26 cellular contexts compared by ENCODE assay signal in genomic region chr14:93579178-93579577, GRCh38.
DNase-seq lines count a peak whose midpoint lies in the region; ATAC-seq, FAIRE-seq and TF ChIP-seq lines count a peak whose summit lies in the region.
"Had no signal": no experiment of that assay in that cellular context is flagged by ENCODE, and none has a peak within 500 bp of the region (broad histone marks: within the 10 kb centered on the region; RNA-seq: fewer than 3 reads in every experiment).

No MANE protein-coding gene starts in this region.

- H3K27me3 ChIP-seq in K562 (ENCODE audit: control insufficient read depth in 2 of 2, insufficient read depth in 2 of 2, low read length in 2 of 2) (peaks cover 0 to 4% of the 10 kb centered on the region in 2 experiments; a peak in 2 of 5 replicates), foreskin keratinocyte (no peaks in the 10 kb centered on the region)
- H3K27me3 ChIP-seq: BLaER1 treated with 17β-estradiol and CSF1 and Interleukin-3, amounts not matched to agents 10 nM and 100 nM had no signal

- TF ChIP-seq POLR2A in A549 (IDR thresholded peaks at IDR 0.05; ENCODE audit: low read length) (no peak), K562 (conservative IDR thresholded peaks at IDR 0.05) (no peak)

- ATAC-seq in A549 (no peak), K562 (no peak), foreskin keratinocyte (no peak)
- no peak for ATAC-seq in activated naive CD4-positive, alpha-beta T cell treated with anti-CD3 and anti-CD28 coated beads, Interleukin-2, amount 50 U/mL, for 72 hours
- ATAC-seq: CD8-positive, alpha-beta T cell; GM12878 had no signal

- no peaks in the 10 kb centered on the region for H4K20me1 ChIP-seq in K562 (replicated peaks; ENCODE audit: control insufficient read depth, insufficient read depth, low read length)
- H4K20me1 ChIP-seq: BLaER1 treated with 17β-estradiol and CSF1 and Interleukin-3, amounts not matched to agents 10 nM and 100 nM had no signal

- TF ChIP-seq RAD21 in A549 (conservative IDR thresholded peaks at IDR 0.05 in 1 of 2, IDR thresholded peaks at IDR 0.05 in 1 of 2) = no peak
- no peak for TF ChIP-seq RAD21 in K562 (CRISPR knock-in tag; conservative IDR thresholded peaks at IDR 0.05 in 1 of 2, IDR thresholded peaks at IDR 0.05 in 1 of 2)

- no peak for DNase-seq in A549 (ENCODE audit: low read depth in 1 of 2, low spot score in 1 of 2)
- DNase-seq in D721Med (ENCODE audit: insufficient read length, low spot score) = no peak
- DNase-seq in K562 (ENCODE audit: extremely low read depth in 1 of 4, low spot score in 3 of 4) = no peak
- no peak for DNase-seq in activated naive CD4-positive, alpha-beta T cell treated with anti-CD3 and anti-CD28 coated beads, Interleukin-2, amount 50 U/mL, for 72 hours (ENCODE audit: low spot score in 2 of 2)
- DNase-seq in activated T-helper 1 cell treated with anti-CD3 and anti-CD28 coated beads, Interleukin-12 subunit alpha, Interleukin-12 subunit beta, Interleukin-2, Interleukin-4 antibody, amounts not matched to agents 30 ng/mL and 10 ng/mL and 1 ng/mL, durations not matched to agents 14 hours and 24 hours and 36 hours (ENCODE audit: low spot score) = no peak
- no peak for DNase-seq in foreskin keratinocyte
- DNase-seq: 8988T; AML-193; Caco-2; Calu3; CD4-positive, alpha-beta T cell; CD8-positive, alpha-beta T cell; DMS 273 treated with DMSO at 0.1 percent for 48 hours; DMS153; DMS53; DMS79; DND-41; EL; GDM1 had no signal

- H3K4me2 ChIP-seq in A549 (no peak overlapping the region), K562 (ENCODE audit: insufficient read depth, low read length) (no peak overlapping the region)
- H3K4me2 ChIP-seq: BLaER1 treated with 17β-estradiol and CSF1 and Interleukin-3, amounts not matched to agents 10 nM and 100 nM had no signal

- CTCF ChIA-PET in A549 (lab: Yijun Ruan, JAX) = no interaction called here
- CTCF ChIA-PET in K562 (lab: Yijun Ruan, JAX; ENCODE audit: low intra/inter-chr PET ratio) = no interaction called here

- no peak overlapping the region for H2AFZ ChIP-seq in K562 (ENCODE audit: low read depth, low read length)

- H3K9ac ChIP-seq in K562 (ENCODE audit: insufficient read depth in 1 of 2, low read depth in 2 of 2, low read length in 2 of 2) = no peak overlapping the region
- H3K9ac ChIP-seq: BLaER1 treated with 17β-estradiol and CSF1 and Interleukin-3, amounts not matched to agents 10 nM and 100 nM had no signal

- POLR2A ChIA-PET in A549 (lab: Yijun Ruan, JAX) (no interaction called here), K562 (lab: Yijun Ruan, JAX) (interaction anchor here (0.7 kb wide), 1 partner anchor 45 kb away, joined by 3 read pairs; no protein-coding TSS in a partner anchor)

- H3K27me3 Mint-ChIP-seq in activated T-helper 1 cell treated with anti-CD3 and anti-CD28 coated beads, Interleukin-12 subunit alpha, Interleukin-12 subunit beta, Interleukin-2, Interleukin-4 antibody, amounts not matched to agents 30 ng/mL and 10 ng/mL and 1 ng/mL, durations not matched to agents 14 hours and 24 hours and 36 hours (ENCODE audit: insufficient read depth) = peaks cover 5% of the 10 kb centered on the region

- in situ Hi-C loops in K562 (cut with MboI) = no loop called here

- TF ChIP-seq EP300 in A549 (IDR thresholded peaks at IDR 0.05) (no peak), K562 (IDR thresholded peaks at IDR 0.05; ENCODE audit: low read length) (no peak)

- H3K36me3 Mint-ChIP-seq in activated naive CD4-positive, alpha-beta T cell treated with anti-CD3 and anti-CD28 coated beads, Interleukin-2, amount 50 U/mL, for 72 hours = no peaks in the 10 kb centered on the region
- no peaks in the 10 kb centered on the region for H3K36me3 Mint-ChIP-seq in activated T-helper 1 cell treated with anti-CD3 and anti-CD28 coated beads, Interleukin-12 subunit alpha, Interleukin-12 subunit beta, Interleukin-2, Interleukin-4 antibody, amounts not matched to agents 30 ng/mL and 10 ng/mL and 1 ng/mL, durations not matched to agents 14 hours and 24 hours and 36 hours (ENCODE audit: low read depth)
- H3K36me3 Mint-ChIP-seq: CD8-positive, alpha-beta T cell had no signal

- TF ChIP-seq CTCF in A549 (IDR thresholded peaks at IDR 0.05) (no peak), D721Med (IDR thresholded peaks at IDR 0.05; ENCODE audit: insufficient read depth, missing control alignments) (no peak), K562 (IDR thresholded peaks at IDR 0.05 in 2 of 3, conservative IDR thresholded peaks at IDR 0.05 in 1 of 3; ENCODE audit: insufficient read depth in 2 of 3, low read depth in 1 of 3, low read length in 3 of 3) (no peak), foreskin keratinocyte (conservative IDR thresholded peaks at IDR 0.05) (no peak)

- no peaks in the 10 kb centered on the region for H3K4me1 Mint-ChIP-seq in activated T-helper 1 cell treated with anti-CD3 and anti-CD28 coated beads, Interleukin-12 subunit alpha, Interleukin-12 subunit beta, Interleukin-2, Interleukin-4 antibody, amounts not matched to agents 30 ng/mL and 10 ng/mL and 1 ng/mL, durations not matched to agents 14 hours and 24 hours and 36 hours (ENCODE audit: low read depth)
- H3K4me1 Mint-ChIP-seq: B cell had no signal

- no peak overlapping the region for H3K27ac ChIP-seq in A549
- H3K27ac ChIP-seq in K562 (ENCODE audit: extremely low read depth, low read depth, low read length) = no peak overlapping the region
- no peak overlapping the region for H3K27ac ChIP-seq in foreskin keratinocyte
- H3K27ac ChIP-seq: BLaER1 treated with 17β-estradiol and CSF1 and Interleukin-3, amounts not matched to agents 10 nM and 100 nM; C4-2B had no signal

- WGBS in A549 (ENCODE audit: missing lambda C conversion rate) = 48% methylated on average over 3 of the region's 3 CpGs
- 0% methylated on average over 3 of the region's 3 CpGs for WGBS in K562 (ENCODE audit: insufficient coverage, low coverage, missing lambda C conversion rate)

- no peak overlapping the region for H3K4me3 Mint-ChIP-seq in activated T-helper 1 cell treated with anti-CD3 and anti-CD28 coated beads, Interleukin-12 subunit alpha, Interleukin-12 subunit beta, Interleukin-2, Interleukin-4 antibody, amounts not matched to agents 30 ng/mL and 10 ng/mL and 1 ng/mL, durations not matched to agents 14 hours and 24 hours and 36 hours
- H3K4me3 Mint-ChIP-seq: B cell; CD4-positive, alpha-beta T cell; CD8-positive, alpha-beta T cell had no signal

- H3K36me3 ChIP-seq in K562 (ENCODE audit: control insufficient read depth, insufficient read depth, low read length) = no peaks in the 10 kb centered on the region
- H3K36me3 ChIP-seq: BLaER1 treated with 17β-estradiol and CSF1 and Interleukin-3, amounts not matched to agents 10 nM and 100 nM had no signal

- BruUV-seq in K562 (replicated peaks; lab: Mats Ljungman, UMichigan) = no TSS peak

- intact Hi-C loops in K562 (cut with micrococcal nuclease) = no loop called here
- intact Hi-C loops in activated T-helper 1 cell treated with anti-CD3 and anti-CD28 coated beads, Interleukin-12 subunit alpha, Interleukin-12 subunit beta, Interleukin-2, Interleukin-4 antibody, amounts not matched to agents 30 ng/mL and 10 ng/mL and 1 ng/mL, durations not matched to agents 14 hours and 24 hours and 36 hours (cut with micrococcal nuclease) = no loop called here

- H3K9me3 ChIP-seq in A549 = no peaks in the 10 kb centered on the region
- H3K9me3 ChIP-seq in K562 (replicated peaks; ENCODE audit: control insufficient read depth, insufficient read depth, low read depth, low read length) = no peaks in the 10 kb centered on the region
- H3K9me3 ChIP-seq: BLaER1 treated with 17β-estradiol and CSF1 and Interleukin-3, amounts not matched to agents 10 nM and 100 nM; Caco-2 had no signal

- H3K4me3 ChIP-seq in A549 (no peak overlapping the region), K562 (no peak overlapping the region)
- H3K4me3 ChIP-seq: BLaER1 treated with 17β-estradiol and CSF1 and Interleukin-3, amounts not matched to agents 10 nM and 100 nM; GM12878 had no signal

- no peaks in the 10 kb centered on the region for H3K79me2 ChIP-seq in K562 (ENCODE audit: control insufficient read depth, insufficient read depth, low read length)

- FAIRE-seq in A549 (lab: Jason Lieb, UNC) (no peak), D721Med (lab: Jason Lieb, UNC) (peak; percentile 58), K562 (lab: Jason Lieb, UNC) (no peak)
- FAIRE-seq: A204.1, GM12878, GM12892, GM18507 had no signal

- H3K27ac Mint-ChIP-seq in activated naive CD4-positive, alpha-beta T cell treated with anti-CD3 and anti-CD28 coated beads, Interleukin-2, amount 50 U/mL, for 72 hours = no peak overlapping the region
- no peak overlapping the region for H3K27ac Mint-ChIP-seq in activated T-helper 1 cell treated with anti-CD3 and anti-CD28 coated beads, Interleukin-12 subunit alpha, Interleukin-12 subunit beta, Interleukin-2, Interleukin-4 antibody, amounts not matched to agents 30 ng/mL and 10 ng/mL and 1 ng/mL, durations not matched to agents 14 hours and 24 hours and 36 hours
- H3K27ac Mint-ChIP-seq: B cell; CD4-positive, alpha-beta T cell; CD8-positive, alpha-beta T cell had no signal

- H3K4me1 ChIP-seq in A549 (no peaks in the 10 kb centered on the region), K562 (replicated peaks in 1 of 2; ENCODE audit: control insufficient read depth in 2 of 2, insufficient read depth in 2 of 2, low read length in 2 of 2) (no peaks in the 10 kb centered on the region), foreskin keratinocyte (no peaks in the 10 kb centered on the region)
- H3K4me1 ChIP-seq: BLaER1 treated with 17β-estradiol and CSF1 and Interleukin-3, amounts not matched to agents 10 nM and 100 nM; Caco-2 had no signal

- no peaks in the 10 kb centered on the region for H3K9me3 Mint-ChIP-seq in activated naive CD4-positive, alpha-beta T cell treated with anti-CD3 and anti-CD28 coated beads, Interleukin-2, amount 50 U/mL, for 72 hours
- no peaks in the 10 kb centered on the region for H3K9me3 Mint-ChIP-seq in activated T-helper 1 cell treated with anti-CD3 and anti-CD28 coated beads, Interleukin-12 subunit alpha, Interleukin-12 subunit beta, Interleukin-2, Interleukin-4 antibody, amounts not matched to agents 30 ng/mL and 10 ng/mL and 1 ng/mL, durations not matched to agents 14 hours and 24 hours and 36 hours
- H3K9me3 Mint-ChIP-seq: CD4-positive, alpha-beta T cell; CD8-positive, alpha-beta T cell had no signal

- no peaks in the 10 kb centered on the region for H3K9me1 ChIP-seq in K562 (ENCODE audit: control insufficient read depth, insufficient read depth, low read length)

TF ChIP-seq in A549, 52 proteins besides CTCF, POLR2A, EP300 and RAD21 (continues in another document):
- TF ChIP-seq NFE2L2 (conservative IDR thresholded peaks at IDR 0.05; ENCODE audit: low read length) = peak; percentile 87

TF ChIP-seq in K562, 482 proteins besides CTCF, POLR2A, EP300 and RAD21 (continues in another document):
- TF ChIP-seq ZNF316 (IDR thresholded peaks at IDR 0.05) (peak; percentile 39; the same call in 1 of the 2 replicates), EHMT2 (IDR thresholded peaks at IDR 0.05) (no peak), MAFG (tag; conservative IDR thresholded peaks at IDR 0.05) (peak; percentile 41; the same call in 1 of the 2 replicates), ZZZ3 (IDR thresholded peaks at IDR 0.05) (no peak)

Comparison
In these comparisons a context has a peak if more than half of its experiments do, and no peak if none do; other contexts are left out.
1. Of the 35 proteins assayed by ChIP-seq in both K562 and A549: peak only in K562: none; only in A549: MAFK; in both: none; in neither: 34.